Comparison of ENCODE assay signal across 8 cellular contexts in genomic region chr3:100400782-100401673, GRCh38. TPM values are rescaled to one million over a fixed set of nuclear protein-coding genes. Genes with fewer than 3 reads are reported as not detected.
A peak's percentile ranks its signal among the peaks of the same experiment; 100 is the strongest.
DNase-seq lines count a peak whose midpoint lies in the region; ATAC-seq and TF ChIP-seq lines count a peak whose summit lies in the region.

A gene with protein sequence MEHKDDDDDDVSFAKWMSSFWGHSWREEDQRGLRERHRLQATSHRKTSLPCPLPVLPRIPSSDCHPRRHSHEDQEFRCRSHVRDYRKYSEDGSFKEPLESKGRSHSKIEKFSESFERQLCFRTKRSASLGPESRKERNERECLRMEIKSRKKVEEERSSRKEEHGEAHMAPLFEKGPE (plus strand): TSS chr3:100401539. CDS start chr3:100429730, 28,191 bp downstream.
TOMM70 (minus strand) TSS chr3:100401089; CDS start chr3:100400949, 140 bp downstream.

- no peaks in the 10 kb centered on the region for H3K36me3 ChIP-seq in spleen

- H3K9me3 ChIP-seq in spleen: no peaks in the 10 kb centered on the region

- DNase-seq in AG09309 (ENCODE audit: low read depth) (peak; percentile 86), NCI-H345 (lab: John Stamatoyannopoulos, UW) (peak; percentile 94), iris pigment epithelial cell (ENCODE audit: low read depth) (peak; percentile 97), spleen (peak; percentile 97)
- peak; percentile 78 to 87 (median 84) for DNase-seq in activated CD4-positive, CD25-positive, alpha-beta regulatory T cell (lab: John Stamatoyannopoulos, UW)
- DNase-seq in central memory CD4-positive, alpha-beta T cell: peak; percentile 93

- ATAC-seq in GM19025 (IDR thresholded peaks at IDR 0.05; ENCODE audit: low read depth, unreplicated experiment) (peak; percentile 86), HG03280 (IDR thresholded peaks at IDR 0.05; ENCODE audit: unreplicated experiment) (peak; percentile 86)

- H3K4me1 ChIP-seq in spleen: peaks cover 26 to 72% (median 53%) of the 10 kb centered on the region in 6 donors

- WGBS in spleen, 5 donors: 0 to 1% (median 0%) methylated on average over 47 to 64 of the region's 64 CpGs

- TF ChIP-seq POLR2A in spleen (IDR thresholded peaks at IDR 0.05): peak in 2 of 3 donors; percentile 41 to 79

- intact Hi-C loops in spleen (cut with DNase I; ENCODE audit: low total_unique reads): loop anchor here (10.0 kb wide), 1 partner anchor 94 kb away; the partner anchor contains the start of gene TMEM45A

- H3K27ac ChIP-seq in spleen: peak within 1 kb of the TSS; percentile 65 to 95 (median 92)

- H3K27me3 ChIP-seq in spleen (replicated peaks in 1 of 7): no peaks in the 10 kb centered on the region

- TF ChIP-seq CTCF in AG09309 (IDR thresholded peaks at IDR 0.05; ENCODE audit: control insufficient read depth, insufficient read depth, low read depth, low read length, missing control alignments): no peak
- peak in 1 of 11 experiments; percentile 38 for TF ChIP-seq CTCF in spleen (IDR thresholded peaks at IDR 0.05 in 8 of 11, conservative IDR thresholded peaks at IDR 0.05 in 3 of 11)

- peak within 1 kb of the TSS; percentile 92 for H3K4me3 ChIP-seq in AG09309 (ENCODE audit: control insufficient read depth, low read depth, low read length)
- H3K4me3 ChIP-seq in spleen: peak within 1 kb of the TSS; percentile 72 to 97 (median 94)

RNA-seq across cellular contexts. Expression of the first gene that starts in this region (rescaled TPM):
- total RNA-seq in spleen: 1 to 10 TPM; 1.2 to 2.6 (median 1.6) TPM
- 1 to 10 TPM in 1 of 3 donors, under 1 TPM in 2; 0.52 to 1.5 (median 0.96) TPM for polyA plus RNA-seq in spleen

RNA-seq across cellular contexts. Expression of gene TOMM70, which starts in this region (rescaled TPM):
- total RNA-seq in spleen: 10 to 100 TPM; 28.1 to 37.2 (median 31.5) TPM
- 10 to 100 TPM; 10.6 to 16.3 (median 15.2) TPM for polyA plus RNA-seq in spleen

Comparison
In these comparisons a context has a peak if more than half of its experiments do, and no peak if none do; other contexts are left out.
1. Peak in every context shown above with its lines: DNase-seq, ATAC-seq, H3K4me3 ChIP-seq and H3K27ac ChIP-seq.